In the genomic region with DNA sequence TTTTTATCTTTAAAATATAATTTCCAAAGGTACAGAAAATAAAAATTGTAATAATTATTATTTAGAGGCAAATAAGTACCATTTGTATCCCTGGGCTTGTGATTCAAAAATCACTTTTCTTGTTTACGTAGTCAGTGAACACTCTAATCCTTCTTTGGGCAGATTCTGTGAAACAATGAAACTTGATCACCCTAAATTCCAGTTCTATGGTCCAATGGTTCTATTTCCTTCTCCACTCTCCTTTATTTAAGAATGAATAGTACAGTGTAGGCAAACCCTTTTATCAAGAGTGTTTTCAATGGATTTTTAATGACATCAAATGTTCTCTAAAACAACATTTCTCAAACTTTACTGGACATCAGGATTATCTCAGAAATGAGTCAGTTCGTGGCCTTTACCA, we compare ENCODE assay signal across 21 cellular contexts.
"Had no signal": no experiment of that assay in that cellular context is flagged by ENCODE, and none has a peak within 500 bp of the region (broad histone marks: within the 10 kb centered on the region; RNA-seq: fewer than 3 reads in every experiment).

No MANE protein-coding gene starts in this region.

- H3K4me3 ChIP-seq: gastroesophageal sphincter, heart left ventricle, mucosa of descending colon, neural progenitor cell, ovary, smooth muscle cell, stomach, testis, upper lobe of left lung had no signal

- H3K36me3 Mint-ChIP-seq: activated naive CD4-positive, alpha-beta T cell treated with anti-CD3 and anti-CD28 coated beads, Interleukin-2, amount 50 U/mL, for 72 hours; naive B cell; neural progenitor cell; stimulated activated effector memory CD8-positive, alpha-beta T cell treated with anti-CD3 and anti-CD28 coated beads, Interleukin-12 subunit alpha, Interleukin-12 subunit beta, amount 100 ng/mL, for 72 hours had no signal

- ATAC-seq: activated CD4-positive, CD25-positive, alpha-beta regulatory T cell treated with anti-CD3 and anti-CD28 coated beads, Interleukin-2, amount 50 U/mL, for 24 hours; activated naive CD4-positive, alpha-beta T cell treated with anti-CD3 and anti-CD28 coated beads, Interleukin-2, amount 50 U/mL, for 72 hours; gastroesophageal sphincter; heart left ventricle; mucosa of descending colon; sciatic nerve; stimulated activated effector memory CD8-positive, alpha-beta T cell treated with anti-CD3 and anti-CD28 coated beads, Interleukin-12 subunit alpha, Interleukin-12 subunit beta, amount 100 ng/mL, for 72 hours had no signal

- DNase-seq: activated CD4-positive, alpha-beta T cell treated with anti-CD3 and anti-CD28 coated beads, Interleukin-2, amount 50 U/mL, for 4 hours; activated gamma-delta T cell; amniotic stem cell; effector CD4-positive, alpha-beta T cell; heart left ventricle; mesenchymal stem cell; mucosa of descending colon; naive B cell; ovary; stimulated activated CD4-positive, alpha-beta T cell treated with anti-CD3 and anti-CD28 coated beads, Interleukin-4, amount 100 ng/mL, for 24 hours; stomach; T1000; testis; upper lobe of left lung had no signal

- H3K9ac ChIP-seq: neural progenitor cell had no signal

- H3K9me3 Mint-ChIP-seq: neural progenitor cell had no signal

- H3K4me1 ChIP-seq: gastroesophageal sphincter, heart left ventricle, stomach, testis, upper lobe of left lung had no signal

- H3K27me3 ChIP-seq: gastroesophageal sphincter, heart left ventricle, neural progenitor cell, ovary, stomach, testis, upper lobe of left lung had no signal

- H3K27ac ChIP-seq: gastroesophageal sphincter, heart left ventricle, neural progenitor cell, ovary, stomach, testis, upper lobe of left lung had no signal

- H3K27me3 Mint-ChIP-seq: naive B cell had no signal

- H3K27ac Mint-ChIP-seq: activated naive CD4-positive, alpha-beta T cell treated with anti-CD3 and anti-CD28 coated beads, Interleukin-2, amount 50 U/mL, for 72 hours; naive B cell; neural progenitor cell; stimulated activated effector memory CD8-positive, alpha-beta T cell treated with anti-CD3 and anti-CD28 coated beads, Interleukin-12 subunit alpha, Interleukin-12 subunit beta, amount 100 ng/mL, for 72 hours had no signal

- H3K4me3 Mint-ChIP-seq: naive B cell; neural progenitor cell; stimulated activated effector memory CD8-positive, alpha-beta T cell treated with anti-CD3 and anti-CD28 coated beads, Interleukin-12 subunit alpha, Interleukin-12 subunit beta, amount 100 ng/mL, for 72 hours had no signal

- H3K36me3 ChIP-seq: gastroesophageal sphincter, heart left ventricle, neural progenitor cell, ovary, stomach, upper lobe of left lung had no signal

- H3K9me3 ChIP-seq: gastroesophageal sphincter, mucosa of descending colon, ovary, testis, upper lobe of left lung had no signal

- H2AFZ ChIP-seq: neural progenitor cell had no signal

- H3K4me2 ChIP-seq: neural progenitor cell, smooth muscle cell had no signal

- H3K4me1 Mint-ChIP-seq: naive B cell; stimulated activated effector memory CD8-positive, alpha-beta T cell treated with anti-CD3 and anti-CD28 coated beads, Interleukin-12 subunit alpha, Interleukin-12 subunit beta, amount 100 ng/mL, for 72 hours had no signal
